8 cellular contexts compared by ENCODE assay signal in the genomic region with DNA sequence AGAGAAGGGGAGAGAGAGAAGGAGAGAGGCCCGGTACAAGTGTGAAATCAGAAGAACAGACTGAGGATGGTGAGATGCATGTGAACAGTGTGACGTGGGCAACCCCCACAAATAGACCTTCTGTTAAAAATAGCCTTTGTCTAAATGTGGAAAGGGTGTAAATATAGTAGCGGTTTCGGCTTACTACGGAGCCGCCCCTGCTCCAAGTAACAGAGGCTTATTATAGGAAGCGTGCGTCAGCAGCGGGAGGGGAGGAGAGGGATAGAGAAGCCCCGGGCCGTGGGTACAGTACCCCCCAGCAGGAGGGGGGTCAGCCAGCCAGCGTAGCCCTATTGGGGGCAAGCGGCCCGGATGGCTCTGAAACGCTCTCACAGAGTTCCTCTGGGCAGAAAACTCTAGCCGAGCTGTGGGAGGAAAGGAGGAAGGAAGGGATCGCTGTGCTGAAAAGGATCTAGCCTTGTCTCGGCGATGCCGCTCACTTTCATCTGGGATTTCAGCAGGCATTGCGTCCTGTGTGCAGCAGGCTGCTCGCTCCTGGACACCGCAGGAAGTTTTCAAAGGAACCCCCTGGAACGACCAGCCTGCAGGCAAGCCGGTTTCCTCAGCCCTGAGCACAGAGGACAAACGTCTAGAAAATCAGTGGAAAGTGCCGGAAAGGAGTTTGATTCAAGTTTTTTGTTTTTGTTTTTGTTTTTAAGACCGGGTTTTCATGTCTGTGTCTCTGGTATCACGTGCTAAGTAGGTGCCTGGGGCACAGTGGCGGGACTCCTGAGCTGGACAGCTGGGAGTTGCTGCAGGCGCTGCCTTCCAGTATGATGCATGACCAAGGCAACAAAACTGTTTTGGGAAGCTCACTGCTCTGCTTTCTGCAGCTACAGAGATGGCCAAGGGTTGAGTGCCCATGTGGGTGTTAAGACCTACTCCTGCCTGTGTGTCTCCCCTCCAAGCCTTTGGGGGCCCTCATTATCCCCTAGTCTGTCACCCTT.
DNase-seq lines count a peak whose midpoint lies in the region; ATAC-seq, FAIRE-seq and TF ChIP-seq lines count a peak whose summit lies in the region.

No MANE protein-coding gene starts in this region.

- H3K27me3 Mint-ChIP-seq in activated naive CD4-positive, alpha-beta T cell treated with anti-CD3 and anti-CD28 coated beads for 36 hours (ENCODE audit: low read depth) = peaks cover 43% of the 10 kb centered on the region

- CTCF ChIA-PET in activated naive CD4-positive, alpha-beta T cell treated with anti-CD3 and anti-CD28 coated beads for 36 hours (lab: Charles Lee) = no interaction called here

- peak; percentile 93 for ATAC-seq in sciatic nerve

- peak overlapping the region; percentile 14 for H2AFZ ChIP-seq in hepatocyte

- no peaks in the 10 kb centered on the region for H3K79me2 ChIP-seq in hepatocyte

- peak overlapping the region; percentile 0 for H3K4me3 Mint-ChIP-seq in activated naive CD4-positive, alpha-beta T cell treated with anti-CD3 and anti-CD28 coated beads for 36 hours

- TF ChIP-seq POLR2A in H54 (IDR thresholded peaks at IDR 0.05; ENCODE audit: low read depth, low read length) (no peak), thyroid gland (IDR thresholded peaks at IDR 0.05) (no peak)

- no peaks in the 10 kb centered on the region for H3K9me3 Mint-ChIP-seq in activated naive CD4-positive, alpha-beta T cell treated with anti-CD3 and anti-CD28 coated beads for 36 hours

- FAIRE-seq in H54 (lab: Jason Lieb, UNC) = no peak

- peaks cover 11% of the 10 kb centered on the region for H3K27me3 ChIP-seq in HL-60 (ENCODE audit: insufficient read depth, poor library complexity, severe bottlenecking)
- H3K27me3 ChIP-seq in hepatocyte = no peaks in the 10 kb centered on the region
- H3K27me3 ChIP-seq in thyroid gland = no peaks in the 10 kb centered on the region

- H3K27ac Mint-ChIP-seq in activated naive CD4-positive, alpha-beta T cell treated with anti-CD3 and anti-CD28 coated beads for 36 hours = no peak overlapping the region

- in situ Hi-C loops in astrocyte of the cerebellum (cut with HindIII; ENCODE audit: low sequenced_read_pairs) = no loop called here

- no peaks in the 10 kb centered on the region for H4K20me1 ChIP-seq in hepatocyte (ENCODE audit: insufficient read depth, poor library complexity, severe bottlenecking)

- H3K4me3 ChIP-seq in HL-60 (replicated peaks; ENCODE audit: insufficient read depth, low read length) (peak overlapping the region; percentile 30), astrocyte of the cerebellum (ENCODE audit: low read depth, low read length) (peak overlapping the region; percentile 43), hepatocyte (no peak overlapping the region), thyroid gland (replicated peaks in 1 of 3) (peak overlapping the region in 1 of 3 donors; percentile 6)

- intact Hi-C loops in activated naive CD4-positive, alpha-beta T cell treated with anti-CD3 and anti-CD28 coated beads for 36 hours (cut with micrococcal nuclease) = no loop called here
- intact Hi-C loops in sciatic nerve (cut with DNase I) = no loop called here
- intact Hi-C loops in thyroid gland (cut with DNase I) = no loop called here

- H3K9me3 ChIP-seq in hepatocyte (ENCODE audit: low read depth) (no peaks in the 10 kb centered on the region), thyroid gland (no peaks in the 10 kb centered on the region)

- no peaks in the 10 kb centered on the region for H3K9me2 ChIP-seq in hepatocyte (replicated peaks; ENCODE audit: insufficient read depth)

- H3K4me2 ChIP-seq in hepatocyte = peak overlapping the region; percentile 70

- H3K4me1 ChIP-seq in hepatocyte (ENCODE audit: insufficient read depth) (no peaks in the 10 kb centered on the region), thyroid gland (no peaks in the 10 kb centered on the region)

- no peak for TF ChIP-seq CTCF in HL-60 (IDR thresholded peaks at IDR 0.05; ENCODE audit: insufficient read depth, low read length)
- TF ChIP-seq CTCF in astrocyte of the cerebellum (IDR thresholded peaks at IDR 0.05; ENCODE audit: low read depth, low read length, missing control alignments) = no peak
- TF ChIP-seq CTCF in hepatocyte (IDR thresholded peaks at IDR 0.05; ENCODE audit: poor library complexity) = no peak
- no peak for TF ChIP-seq CTCF in thyroid gland (IDR thresholded peaks at IDR 0.05)

- H3K27ac ChIP-seq in HL-60 (replicated peaks) = no peak overlapping the region
- no peak overlapping the region for H3K27ac ChIP-seq in hepatocyte
- H3K27ac ChIP-seq in thyroid gland = peak overlapping the region in 1 of 3 donors; percentile 30

- H3K36me3 Mint-ChIP-seq in activated naive CD4-positive, alpha-beta T cell treated with anti-CD3 and anti-CD28 coated beads for 36 hours (ENCODE audit: low read depth) = no peaks in the 10 kb centered on the region

- H3K36me3 ChIP-seq in hepatocyte (replicated peaks; ENCODE audit: insufficient read depth, low read depth) = no peaks in the 10 kb centered on the region
- no peaks in the 10 kb centered on the region for H3K36me3 ChIP-seq in thyroid gland

- peak; percentile 11 for DNase-seq in activated naive CD4-positive, alpha-beta T cell treated with anti-CD3 and anti-CD28 coated beads for 36 hours
- DNase-seq in activated naive CD4-positive, alpha-beta T cell treated with anti-CD3 and anti-CD28 coated beads, Interleukin-2, amount 50 U/mL, for 16 hours = no peak
- DNase-seq in HL-60 (ENCODE audit: low read depth in 1 of 2, low spot score in 1 of 2) (peak; percentile 7 to 26), astrocyte of the cerebellum (ENCODE audit: low read depth) (peak; percentile 45), hepatocyte (ENCODE audit: low spot score) (no peak), sciatic nerve (ENCODE audit: low spot score) (peak; percentile 81), H54 (ENCODE audit: insufficient read length, low spot score) (no peak), thyroid gland (no peak)

- peaks cover 10% of the 10 kb centered on the region for H3K4me1 Mint-ChIP-seq in activated naive CD4-positive, alpha-beta T cell treated with anti-CD3 and anti-CD28 coated beads for 36 hours (ENCODE audit: low read depth)

- 54% methylated on average over 31 of the region's 31 CpGs for WGBS in hepatocyte (ENCODE audit: low lambda C conversion rate, missing lambda C conversion rate)
- WGBS in thyroid gland, 2 donors = 37 to 39% methylated on average over 31 of the region's 31 CpGs

Comparison
In these comparisons a context has a peak if more than half of its experiments do, and no peak if none do; other contexts are left out.
1. DNase-seq: peak in activated naive CD4-positive, alpha-beta T cell treated with anti-CD3 and anti-CD28 coated beads for 36 hours (single experiment), HL-60 (2 of 2), astrocyte of the cerebellum (single experiment) and sciatic nerve (single experiment); none in activated naive CD4-positive, alpha-beta T cell treated with anti-CD3 and anti-CD28 coated beads, Interleukin-2, amount 50 U/mL, for 16 hours (single experiment), hepatocyte (single experiment), H54 (single experiment) and thyroid gland (0 of 2).